ENCODE assay signal across 8 cellular contexts in the genomic region with DNA sequence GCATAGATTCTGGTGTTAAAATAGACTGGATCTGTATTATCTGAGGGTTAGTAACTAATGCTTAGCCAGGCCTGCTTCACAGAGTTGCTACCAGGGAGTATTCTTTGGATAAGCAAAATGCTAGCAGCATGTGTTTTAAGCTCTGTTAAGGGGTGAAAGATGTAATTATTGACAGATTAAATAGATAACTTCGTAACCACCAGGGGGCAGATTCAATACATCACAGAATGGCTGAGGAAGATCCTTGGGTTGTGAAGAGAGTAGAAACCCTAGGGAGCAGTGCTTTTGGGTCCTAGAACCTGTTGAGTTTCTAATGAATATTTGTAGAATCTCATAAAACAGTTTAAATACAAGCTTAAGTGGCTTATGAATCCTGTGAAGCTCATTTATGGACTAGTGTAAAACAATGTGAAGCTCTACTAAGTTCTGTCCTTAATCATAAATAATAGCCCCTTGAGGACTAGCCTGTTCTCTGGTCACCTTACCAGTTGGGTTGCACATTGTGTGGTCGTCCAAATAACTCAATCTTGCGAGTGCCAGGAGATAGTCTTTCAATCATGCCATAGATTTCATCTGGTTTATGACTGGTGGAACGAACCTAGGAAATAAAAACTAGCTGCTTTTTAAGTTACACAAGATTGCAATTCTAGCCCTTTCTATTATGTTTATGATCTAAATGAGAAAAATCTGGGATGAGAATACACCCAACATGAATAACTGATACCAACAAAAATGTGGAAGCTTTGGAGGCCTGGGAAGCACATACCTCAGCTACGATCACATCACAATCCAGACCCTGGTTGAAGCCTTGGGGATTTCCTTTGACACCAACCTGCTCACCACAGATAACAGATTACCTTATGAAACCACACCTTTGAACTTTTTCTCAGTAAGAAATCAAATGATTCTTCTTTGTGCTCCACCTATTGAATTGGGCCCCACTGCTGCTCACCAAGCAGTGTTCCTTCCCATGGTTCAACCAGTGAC. TPM values are rescaled to one million over a fixed set of nuclear protein-coding genes. Genes with fewer than 3 reads are reported as not detected.
DNase-seq lines count a peak whose midpoint lies in the region; ATAC-seq and TF ChIP-seq lines count a peak whose summit lies in the region.

No MANE protein-coding gene starts in this region.

- H3K4ac ChIP-seq in H9 (ENCODE audit: low read depth, low read length), result no peak overlapping the region

- no peak overlapping the region for H3K56ac ChIP-seq in H9 (ENCODE audit: insufficient read length, low read depth, low read length)

- H2BK15ac ChIP-seq in H9 (ENCODE audit: low read depth, low read length), result no peak overlapping the region

- no peaks in the 10 kb centered on the region for H3K23me2 ChIP-seq in H9 (ENCODE audit: insufficient read length, low read depth, low read length, poor library complexity, severe bottlenecking)

- intact Hi-C loops in activated CD8-positive, alpha-beta T cell treated with anti-CD3 and anti-CD28 coated beads for 36 hours (cut with micrococcal nuclease), result loop anchor here (1.0 kb wide), 1 partner anchor 58 kb away; no protein-coding TSS in a partner anchor

- WGBS in H9 (ENCODE audit: extremely low coverage, insufficient read length, low lambda C conversion rate), result no CpG with 5 or more reads among the region's 5 CpGs

- H3K4me3 Mint-ChIP-seq in H9, result no peak overlapping the region
- H3K4me3 Mint-ChIP-seq in activated CD8-positive, alpha-beta T cell treated with anti-CD3 and anti-CD28 coated beads for 36 hours, result no peak overlapping the region

- no peaks in the 10 kb centered on the region for H3K79me1 ChIP-seq in H9 (ENCODE audit: insufficient read depth, low read depth, low read length, poor library complexity, severe bottlenecking)

- DNase-seq in DMS53 treated with DMSO at 0.1 percent for 48 hours (lab: John Stamatoyannopoulos, UW; ENCODE audit: unreplicated experiment) (peak; percentile 16), H9 (no peak), NCI-H2171 treated with DMSO at 0.1 percent for 48 hours (lab: John Stamatoyannopoulos, UW) (peak; percentile 91), foreskin melanocyte (peak; percentile 40), renal cortical epithelial cell (ENCODE audit: low read depth) (peak; percentile 65), HK-2 (ENCODE audit: unreplicated experiment) (no peak)
- peak; percentile 35 for DNase-seq in activated CD8-positive, alpha-beta T cell treated with anti-CD3 and anti-CD28 coated beads for 36 hours

- POLR2A ChIA-PET in activated CD8-positive, alpha-beta T cell treated with anti-CD3 and anti-CD28 coated beads for 36 hours (lab: Charles Lee), result interaction anchor here (0.6 to 1.9 kb wide), 11 partner anchors 9 to 69 kb away, joined by 3 to 14 read pairs (median 4); a partner anchor contains a TSS

- H2BK120ac ChIP-seq in H9 (ENCODE audit: low read depth, low read length, poor library complexity, severe bottlenecking), result no peak overlapping the region

- H3K18ac ChIP-seq in H9 (ENCODE audit: insufficient read length, low read depth, low read length), result no peak overlapping the region

- peaks cover 3% of the 10 kb centered on the region; the same call in 1 of the 2 replicates for H3K79me2 ChIP-seq in H9 (ENCODE audit: insufficient read depth, low read length)

- no peak overlapping the region for H3K4me2 ChIP-seq in H9 (ENCODE audit: insufficient read depth, insufficient read length, low read length)

- no peak overlapping the region for H2BK5ac ChIP-seq in H9 (ENCODE audit: insufficient read length, low read length)

- H3K9ac ChIP-seq in H9 (ENCODE audit: extremely low read depth, insufficient read length, low read length), result no peak overlapping the region

- H4K91ac ChIP-seq in H9 (ENCODE audit: insufficient read length, low read depth, low read length), result no peak overlapping the region

- H3K27ac Mint-ChIP-seq in H9, result peak overlapping the region; percentile 75 to 90 (median 76)
- peak overlapping the region; percentile 72 for H3K27ac Mint-ChIP-seq in activated CD8-positive, alpha-beta T cell treated with anti-CD3 and anti-CD28 coated beads for 36 hours

- no peak overlapping the region for H2BK20ac ChIP-seq in H9 (ENCODE audit: low read depth, low read length, poor library complexity, severe bottlenecking)

- no peaks in the 10 kb centered on the region for H4K20me1 ChIP-seq in H9 (ENCODE audit: control insufficient read depth, insufficient read depth, insufficient read length)

- no peaks in the 10 kb centered on the region for H3K9me3 Mint-ChIP-seq in H9
- no peaks in the 10 kb centered on the region for H3K9me3 Mint-ChIP-seq in activated CD8-positive, alpha-beta T cell treated with anti-CD3 and anti-CD28 coated beads for 36 hours

- no peak overlapping the region for H2AK5ac ChIP-seq in H9 (ENCODE audit: insufficient read length, low read length)

- H3K4me1 ChIP-seq in H9 (ENCODE audit: insufficient read depth, low read length), result no peaks in the 10 kb centered on the region; the same call in 1 of the 2 replicates

- no peak overlapping the region for H4K8ac ChIP-seq in H9 (replicated peaks; ENCODE audit: insufficient read length, low read depth, low read length)

- no peaks in the 10 kb centered on the region for H3K27me3 ChIP-seq in H9 (ENCODE audit: insufficient read depth, low read length)

- H4K5ac ChIP-seq in H9 (ENCODE audit: insufficient read length, low read depth, low read length), result no peak overlapping the region

- no peak overlapping the region for H3T11ph ChIP-seq in H9 (ENCODE audit: low read length)

- no peaks in the 10 kb centered on the region for H3K27me3 Mint-ChIP-seq in H9 (ENCODE audit: low read depth)
- H3K27me3 Mint-ChIP-seq in activated CD8-positive, alpha-beta T cell treated with anti-CD3 and anti-CD28 coated beads for 36 hours, result no peaks in the 10 kb centered on the region

- no peak overlapping the region for H3K14ac ChIP-seq in H9 (ENCODE audit: insufficient read depth, low read length)

- CTCF ChIA-PET in activated CD8-positive, alpha-beta T cell treated with anti-CD3 and anti-CD28 coated beads for 36 hours (lab: Charles Lee), result interaction anchor here (0.6 to 3.1 kb wide), 39 partner anchors 8 to 281 kb away, joined by 3 to 100 read pairs (median 4); a partner anchor contains a TSS

- peak; percentile 72 for ATAC-seq in activated CD8-positive, alpha-beta T cell treated with anti-CD3 and anti-CD28 coated beads for 36 hours
- no peak for ATAC-seq in HG02938 (IDR thresholded peaks at IDR 0.05; ENCODE audit: unreplicated experiment)

- H3K4me1 Mint-ChIP-seq in H9, result peaks cover 31 to 33% of the 10 kb centered on the region in 2 experiments
- H3K4me1 Mint-ChIP-seq in activated CD8-positive, alpha-beta T cell treated with anti-CD3 and anti-CD28 coated beads for 36 hours (ENCODE audit: low read depth), result peaks cover 19% of the 10 kb centered on the region

- H2BK12ac ChIP-seq in H9 (ENCODE audit: insufficient read length, low read depth, low read length), result no peak overlapping the region

- peaks cover 80 to 96% (median 87%) of the 10 kb centered on the region in 3 experiments; a peak in 6 of 7 replicates for H3K36me3 Mint-ChIP-seq in H9 (ENCODE audit: insufficient read depth in 1 of 3, low read depth in 3 of 3)
- peaks cover 59% of the 10 kb centered on the region for H3K36me3 Mint-ChIP-seq in activated CD8-positive, alpha-beta T cell treated with anti-CD3 and anti-CD28 coated beads for 36 hours (ENCODE audit: low read depth)

- no peak overlapping the region for H3K27ac ChIP-seq in H9 (ENCODE audit: insufficient read length, low read depth, low read length)

- no peaks in the 10 kb centered on the region for H3K9me3 ChIP-seq in H9 (ENCODE audit: control insufficient read depth, low read depth, low read length)

- TF ChIP-seq CTCF in H9 (conservative IDR thresholded peaks at IDR 0.05), result peak; percentile 75
- peak; percentile 77 for TF ChIP-seq CTCF in activated CD8-positive, alpha-beta T cell treated with anti-CD3 and anti-CD28 coated beads for 36 hours (IDR thresholded peaks at IDR 0.05)

- H3K23ac ChIP-seq in H9 (ENCODE audit: insufficient read length, low read depth, low read length), result no peak overlapping the region

- H2AFZ ChIP-seq in H9 (ENCODE audit: low read length), result no peak overlapping the region

RNA-seq across cellular contexts. Expression of a gene that starts 12.3 kb away (rescaled TPM):
- total RNA-seq in H9 (2021) (84.1 and 84.4 TPM in 2 replicates), renal cortical epithelial cell (51.3 and 71.9 TPM in 2 replicates)
- 10 to 100 TPM; 66.7 to 70.8 TPM for total RNA-seq in activated CD8-positive, alpha-beta T cell treated with anti-CD3 and anti-CD28 coated beads for 36 hours

RNA-seq across cellular contexts. Expression of a gene that starts 21.8 kb away (rescaled TPM):
- total RNA-seq in H9 (2021) (58.0 and 64.7 TPM in 2 replicates), renal cortical epithelial cell (25.4 and 59.0 TPM in 2 replicates)
- total RNA-seq in activated CD8-positive, alpha-beta T cell treated with anti-CD3 and anti-CD28 coated beads for 36 hours, result 10 to 100 TPM; 65.2 to 65.8 TPM

RNA-seq across cellular contexts. Expression of a gene that starts 22.1 kb away (rescaled TPM):
- 26.2 and 27.9 TPM in 2 replicates for total RNA-seq in H9 (2021)
- total RNA-seq in activated CD8-positive, alpha-beta T cell treated with anti-CD3 and anti-CD28 coated beads for 36 hours, result 10 to 100 TPM; 18.2 to 19.8 TPM
- total RNA-seq in renal cortical epithelial cell, result 25.2 and 32.1 TPM in 2 replicates

RNA-seq across cellular contexts. Expression of a gene that starts 27.3 kb away (rescaled TPM):
- total RNA-seq in H9 (2021) (287 and 299 TPM in 2 replicates), renal cortical epithelial cell (1.7 and 15.9 TPM in 2 replicates)
- total RNA-seq in activated CD8-positive, alpha-beta T cell treated with anti-CD3 and anti-CD28 coated beads for 36 hours, result 1 to 10 TPM; 2.9 to 3.5 TPM

RNA-seq across cellular contexts. Expression of a gene that starts 42.9 kb away (rescaled TPM):
- total RNA-seq in H9 (2021), result 132 and 135 TPM in 2 replicates
- 10 to 100 TPM; 82.3 to 85.3 TPM for total RNA-seq in activated CD8-positive, alpha-beta T cell treated with anti-CD3 and anti-CD28 coated beads for 36 hours
- 42.4 and 92.8 TPM in 2 replicates for total RNA-seq in renal cortical epithelial cell

Comparison
In these comparisons a context has a peak if more than half of its experiments do, and no peak if none do; other contexts are left out.
1. DNase-seq: peak in DMS53 treated with DMSO at 0.1 percent for 48 hours (single experiment), NCI-H2171 treated with DMSO at 0.1 percent for 48 hours (single experiment), activated CD8-positive, alpha-beta T cell treated with anti-CD3 and anti-CD28 coated beads for 36 hours (single experiment), foreskin melanocyte (single experiment) and renal cortical epithelial cell (single experiment); none in H9 (single experiment) and HK-2 (single experiment).